Comparison of ENCODE assay signal across 8 cellular contexts in genomic region chr14:89915114-89915878, GRCh38. TPM values are rescaled to one million over a fixed set of nuclear protein-coding genes. Genes with fewer than 3 reads are reported as not detected.
DNase-seq lines count a peak whose midpoint lies in the region; ATAC-seq and TF ChIP-seq lines count a peak whose summit lies in the region.

No MANE protein-coding gene starts in this region.

- POLR2A ChIA-PET in activated B cell treated with CpG ODN at 0.5 μM for 24 hours (lab: Charles Lee) = no interaction called here

- ATAC-seq in GM19372 (IDR thresholded peaks at IDR 0.05; ENCODE audit: low read depth, unreplicated experiment) = peak; percentile 61
- peak; percentile 54 for ATAC-seq in activated B cell treated with CpG ODN at 0.5 μM for 24 hours (ENCODE audit: low read depth)
- ATAC-seq in HG03521 (IDR thresholded peaks at IDR 0.05; ENCODE audit: unreplicated experiment) = no peak

- no peak overlapping the region for H3K27ac Mint-ChIP-seq in activated B cell treated with CpG ODN at 0.5 μM for 24 hours

- peak; percentile 82 for TF ChIP-seq CTCF in AG09309 (IDR thresholded peaks at IDR 0.05; ENCODE audit: control insufficient read depth, insufficient read depth, low read depth, low read length, missing control alignments)
- peak; percentile 94 for TF ChIP-seq CTCF in activated B cell treated with CpG ODN at 0.5 μM for 24 hours (IDR thresholded peaks at IDR 0.05)

- no peaks in the 10 kb centered on the region for H3K9me3 Mint-ChIP-seq in activated B cell treated with CpG ODN at 0.5 μM for 24 hours

- H3K36me3 Mint-ChIP-seq in activated B cell treated with CpG ODN at 0.5 μM for 24 hours (ENCODE audit: low read depth) = no peaks in the 10 kb centered on the region

- intact Hi-C loops in activated B cell treated with CpG ODN at 0.5 μM for 24 hours (cut with micrococcal nuclease) = loop anchor here (1.0 kb wide), 6 partner anchors 579 to 1423 kb away; no protein-coding TSS in a partner anchor

- CTCF ChIA-PET in activated B cell treated with CpG ODN at 0.5 μM for 24 hours (lab: Charles Lee) = interaction anchor here (0.7 to 1.6 kb wide), 8 partner anchors 12 to 1248 kb away, joined by 3 to 13 read pairs (median 3); no protein-coding TSS in a partner anchor

- no peak overlapping the region for H3K4me3 Mint-ChIP-seq in activated B cell treated with CpG ODN at 0.5 μM for 24 hours

- H3K27me3 Mint-ChIP-seq in activated B cell treated with CpG ODN at 0.5 μM for 24 hours = no peaks in the 10 kb centered on the region

- H3K27ac ChIP-seq in caudate nucleus (ENCODE audit: low read depth, low read length) = no peak overlapping the region

- H3K4me3 ChIP-seq in AG09309 (ENCODE audit: control insufficient read depth, low read depth, low read length) = no peak overlapping the region

- peak; percentile 31 for DNase-seq in AG09309 (ENCODE audit: low read depth)
- peak; percentile 74 for DNase-seq in NCI-H2171 treated with DMSO at 0.1 percent for 48 hours (lab: John Stamatoyannopoulos, UW)
- DNase-seq in activated B cell treated with CpG ODN at 0.5 μM for 24 hours = peak; percentile 19
- peak in 37 of 61 donors; percentile 5 to 85 (median 31) for DNase-seq in caudate nucleus (lab: John Stamatoyannopoulos, UW)
- peak; percentile 79 for DNase-seq in left kidney (ENCODE audit: low read depth, low spot score)
- DNase-seq in stimulated activated CD4-positive, alpha-beta T cell treated with anti-CD3 and anti-CD28 coated beads, Interleukin-4, amount 100 ng/mL, for 48 hours (ENCODE audit: low read depth in 2 of 2) = peak; percentile 29 to 44

- H3K4me1 Mint-ChIP-seq in activated B cell treated with CpG ODN at 0.5 μM for 24 hours = peaks cover 3% of the 10 kb centered on the region

RNA-seq across cellular contexts. Expression of gene EFCAB11, which starts 39.2 kb away (rescaled TPM):
- 7.5 and 10.0 TPM in 2 replicates for total RNA-seq in activated B cell treated with CpG ODN at 0.5 μM for 24 hours

RNA-seq across cellular contexts. Expression of gene TDP1, which starts 40.4 kb away (rescaled TPM):
- 51.3 and 54.7 TPM in 2 replicates for total RNA-seq in activated B cell treated with CpG ODN at 0.5 μM for 24 hours

Comparison
In these comparisons a context has a peak if more than half of its experiments do, and no peak if none do; other contexts are left out.
1. DNase-seq: peak in every context shown above with its lines; median percentile 79 in left kidney; 74 in NCI-H2171 treated with DMSO at 0.1 percent for 48 hours; 36 in stimulated activated CD4-positive, alpha-beta T cell treated with anti-CD3 and anti-CD28 coated beads, Interleukin-4, amount 100 ng/mL, for 48 hours; 31 in AG09309; 31 in caudate nucleus; 19 in activated B cell treated with CpG ODN at 0.5 μM for 24 hours.